In genomic region chr17:19538095-19539039, GRCh38 we compare ENCODE assay signal across 15 cellular contexts. TPM values are rescaled to one million over a fixed set of nuclear protein-coding genes. Genes with fewer than 3 reads are reported as not detected.
A peak's percentile ranks its signal among the peaks of the same experiment; 100 is the strongest.
DNase-seq lines count a peak whose midpoint lies in the region; ATAC-seq lines count a peak whose summit lies in the region.
"Had no signal": no experiment of that assay in that cellular context is flagged by ENCODE, and none has a peak within 500 bp of the region (broad histone marks: within the 10 kb centered on the region; RNA-seq: fewer than 3 reads in every experiment).

No MANE protein-coding gene starts in this region.

- intact Hi-C loops in cardiac septum (cut with DNase I): no loop called here
- intact Hi-C loops in naive thymus-derived CD4-positive, alpha-beta T cell (cut with micrococcal nuclease): no loop called here

- H3K18ac ChIP-seq in neuronal stem cell (ENCODE audit: low read length): no peak overlapping the region

- H2BK15ac ChIP-seq in neuronal stem cell (ENCODE audit: low read length): no peak overlapping the region

- H3K4me3 ChIP-seq in BLaER1 treated with 17β-estradiol and CSF1 and Interleukin-3, amounts not matched to agents 10 nM and 100 nM: no peak overlapping the region
- H3K4me3 ChIP-seq in neuronal stem cell (ENCODE audit: low read length in 2 of 2): no peak overlapping the region
- H3K4me3 ChIP-seq in naive thymus-derived CD4-positive, alpha-beta T cell (ENCODE audit: low read length): no peak overlapping the region

- no peaks in the 10 kb centered on the region for H3K36me3 ChIP-seq in BLaER1 treated with 17β-estradiol and CSF1 and Interleukin-3, amounts not matched to agents 10 nM and 100 nM
- no peaks in the 10 kb centered on the region for H3K36me3 ChIP-seq in neuronal stem cell (replicated peaks in 1 of 2; ENCODE audit: control insufficient read depth in 2 of 2, insufficient read depth in 2 of 2, low read length in 2 of 2)
- H3K36me3 ChIP-seq in naive thymus-derived CD4-positive, alpha-beta T cell (ENCODE audit: control insufficient read depth in 2 of 3, insufficient read depth in 3 of 3, low read length in 3 of 3): no peaks in the 10 kb centered on the region
- H3K36me3 ChIP-seq: BE2C had no signal

- H3K27me3 Mint-ChIP-seq in naive thymus-derived CD4-positive, alpha-beta T cell: peaks cover 24 to 28% (median 27%) of the 10 kb centered on the region in 5 donors

- peaks cover 0 to 22% (median 8%) of the 10 kb centered on the region in 11 experiments; a peak in 13 of 22 replicates for H4K20me1 ChIP-seq in BLaER1 treated with 17β-estradiol and CSF1 and Interleukin-3, amounts not matched to agents 10 nM and 100 nM

- no peak overlapping the region for H3K4ac ChIP-seq in neuronal stem cell (ENCODE audit: low read length)

- no peak overlapping the region for H3K14ac ChIP-seq in neuronal stem cell (ENCODE audit: low read length)

- H3K23ac ChIP-seq in neuronal stem cell (ENCODE audit: low read depth, low read length, poor library complexity): no peak overlapping the region

- H4K91ac ChIP-seq in neuronal stem cell (ENCODE audit: low read depth, low read length, poor library complexity): no peak overlapping the region

- no peak overlapping the region for H2BK5ac ChIP-seq in neuronal stem cell (ENCODE audit: low read length)

- no CpG with 5 or more reads among the region's 14 CpGs for WGBS in neuronal stem cell (ENCODE audit: extremely low coverage in 2 of 2, insufficient read length in 2 of 2, insufficient replicate concordance in 1 of 2), 2 donors

- H3K27ac Mint-ChIP-seq in naive thymus-derived CD4-positive, alpha-beta T cell: no peak overlapping the region
- H3K27ac Mint-ChIP-seq: HFFc6; IgD-negative memory B cell; stimulated activated memory B cell treated with anti-CD40 and anti-IgM and Interleukin-4, amounts not matched to agents 10 μg/mL and 1 μg/mL and 100 μg/mL, for 72 hours had no signal

- H3K79me1 ChIP-seq in neuronal stem cell (ENCODE audit: low read depth, low read length): no peaks in the 10 kb centered on the region

- H3K9me3 Mint-ChIP-seq in naive thymus-derived CD4-positive, alpha-beta T cell: no peaks in the 10 kb centered on the region
- H3K9me3 Mint-ChIP-seq: HFFc6; IgD-negative memory B cell; stimulated activated memory B cell treated with anti-CD40 and anti-IgM and Interleukin-4, amounts not matched to agents 10 μg/mL and 1 μg/mL and 100 μg/mL, for 72 hours had no signal

- H3K4me2 ChIP-seq in BLaER1 treated with 17β-estradiol and CSF1 and Interleukin-3, amounts not matched to agents 10 nM and 100 nM: peak overlapping the region in 10 of 11 experiments; percentile 9 to 76 (median 59); a peak in 16 of 22 replicates
- no peak overlapping the region for H3K4me2 ChIP-seq in neuronal stem cell (ENCODE audit: insufficient read depth, low read length, poor library complexity, severe bottlenecking)

- H4K8ac ChIP-seq in neuronal stem cell (ENCODE audit: low read depth, low read length): no peak overlapping the region

- peak overlapping the region in 1 of 11 experiments; percentile 35; a peak in 1 of 22 replicates for H3K27ac ChIP-seq in BLaER1 treated with 17β-estradiol and CSF1 and Interleukin-3, amounts not matched to agents 10 nM and 100 nM
- no peak overlapping the region for H3K27ac ChIP-seq in neuronal stem cell (replicated peaks; ENCODE audit: low read length)
- no peak overlapping the region for H3K27ac ChIP-seq in naive thymus-derived CD4-positive, alpha-beta T cell (ENCODE audit: low read depth, low read length)

- H2AK5ac ChIP-seq in neuronal stem cell (ENCODE audit: low read depth, low read length): peak overlapping the region; percentile 47

- no peak overlapping the region for H3K9ac ChIP-seq in BLaER1 treated with 17β-estradiol and CSF1 and Interleukin-3, amounts not matched to agents 10 nM and 100 nM
- H3K9ac ChIP-seq in neuronal stem cell (ENCODE audit: low read depth, low read length, poor library complexity): no peak overlapping the region

- H3K27me3 ChIP-seq in BLaER1 treated with 17β-estradiol and CSF1 and Interleukin-3, amounts not matched to agents 10 nM and 100 nM: peaks cover 34 to 45% (median 38%) of the 10 kb centered on the region in 11 experiments
- H3K27me3 ChIP-seq in neuronal stem cell (ENCODE audit: control insufficient read depth in 3 of 3, insufficient read depth in 3 of 3, low read depth in 1 of 3, low read length in 3 of 3): peaks cover 8 to 74% (median 17%) of the 10 kb centered on the region in 3 experiments
- peaks cover 0 to 3% of the 10 kb centered on the region in 2 donors for H3K27me3 ChIP-seq in naive thymus-derived CD4-positive, alpha-beta T cell (ENCODE audit: control insufficient read depth in 2 of 2, insufficient read depth in 2 of 2, low read length in 2 of 2)

- peaks cover 10 to 44% (median 29%) of the 10 kb centered on the region in 10 experiments for H3K4me1 ChIP-seq in BLaER1 treated with 17β-estradiol and CSF1 and Interleukin-3, amounts not matched to agents 10 nM and 100 nM
- peaks cover 2 to 5% of the 10 kb centered on the region in 2 donors for H3K4me1 ChIP-seq in neuronal stem cell (ENCODE audit: control insufficient read depth in 2 of 2, insufficient read depth in 1 of 2, low read depth in 1 of 2, low read length in 2 of 2)
- H3K4me1 ChIP-seq in naive thymus-derived CD4-positive, alpha-beta T cell (ENCODE audit: control insufficient read depth in 2 of 2, insufficient read depth in 2 of 2, low read length in 2 of 2): peaks cover 2 to 8% of the 10 kb centered on the region in 2 donors
- H3K4me1 ChIP-seq: BE2C had no signal

- H2BK120ac ChIP-seq in neuronal stem cell (ENCODE audit: low read depth, low read length): no peak overlapping the region

- DNase-seq in NCI-H1694 (lab: John Stamatoyannopoulos, UW) (peak; percentile 55), cardiac septum (ENCODE audit: low spot score) (peak; percentile 75), neuronal stem cell (ENCODE audit: low spot score) (no peak), superior temporal gyrus (ENCODE audit: extremely low spot score) (no peak)
- DNase-seq in effector CD4-positive, alpha-beta T cell: no peak
- DNase-seq in activated CD4-positive, CD25-positive, alpha-beta regulatory T cell (lab: John Stamatoyannopoulos, UW): no peak
- no peak for DNase-seq in naive thymus-derived CD4-positive, alpha-beta T cell
- DNase-seq: BE2C; dermis blood vessel endothelial cell; HFFc6; NCI-H2227 treated with DMSO at 0.1 percent for 48 hours; stimulated activated CD4-positive, alpha-beta T cell treated with anti-CD3 and anti-CD28 coated beads, Interleukin-1b, Interleukin-23, amount 100 ng/mL, for 48 hours had no signal

- ATAC-seq in naive thymus-derived CD4-positive, alpha-beta T cell: no peak
- ATAC-seq: stimulated activated memory B cell treated with anti-CD40 and anti-IgM and Interleukin-4, amounts not matched to agents 10 μg/mL and 1 μg/mL and 100 μg/mL, for 72 hours had no signal

- no peak overlapping the region for H3K4me3 Mint-ChIP-seq in naive thymus-derived CD4-positive, alpha-beta T cell
- H3K4me3 Mint-ChIP-seq: HFFc6; IgD-negative memory B cell; stimulated activated memory B cell treated with anti-CD40 and anti-IgM and Interleukin-4, amounts not matched to agents 10 μg/mL and 1 μg/mL and 100 μg/mL, for 72 hours had no signal

- CTCF ChIA-PET in naive thymus-derived CD4-positive, alpha-beta T cell (lab: Charles Lee): no interaction called here

- POLR2A ChIA-PET in naive thymus-derived CD4-positive, alpha-beta T cell (lab: Charles Lee): no interaction called here

- peaks cover 5 to 9% (median 8%) of the 10 kb centered on the region in 7 donors for H3K4me1 Mint-ChIP-seq in naive thymus-derived CD4-positive, alpha-beta T cell

- no peak overlapping the region for H2AFZ ChIP-seq in neuronal stem cell (ENCODE audit: low read length)

- H3K9me3 ChIP-seq in BLaER1 treated with 17β-estradiol and CSF1 and Interleukin-3, amounts not matched to agents 10 nM and 100 nM (replicated peaks in 1 of 11): no peaks in the 10 kb centered on the region
- H3K9me3 ChIP-seq in neuronal stem cell (replicated peaks in 1 of 2; ENCODE audit: control insufficient read depth in 2 of 2, insufficient read depth in 1 of 2, low read depth in 1 of 2, low read length in 2 of 2): no peaks in the 10 kb centered on the region
- H3K9me3 ChIP-seq in naive thymus-derived CD4-positive, alpha-beta T cell (ENCODE audit: control insufficient read depth in 2 of 3, low read length in 3 of 3): no peaks in the 10 kb centered on the region
- H3K9me3 ChIP-seq: BE2C had no signal

- H3K36me3 Mint-ChIP-seq in naive thymus-derived CD4-positive, alpha-beta T cell: no peaks in the 10 kb centered on the region
- H3K36me3 Mint-ChIP-seq: stimulated activated memory B cell treated with anti-CD40 and anti-IgM and Interleukin-4, amounts not matched to agents 10 μg/mL and 1 μg/mL and 100 μg/mL, for 72 hours had no signal

- no peak overlapping the region for H2BK12ac ChIP-seq in neuronal stem cell (ENCODE audit: low read length)

RNA-seq across cellular contexts. Expression of gene SLC47A1, which starts 4.7 kb away (rescaled TPM):
- 11.8 TPM for total RNA-seq in cardiac septum
- polyA plus RNA-seq in neuronal stem cell (2013, experiment 1 of 2): 1.4 TPM
- polyA plus RNA-seq in neuronal stem cell (2013, experiment 2 of 2): 1.0 TPM
- total RNA-seq in naive thymus-derived CD4-positive, alpha-beta T cell: 1 to 10 TPM in 1 of 5 experiments, under 1 TPM in 1, not detected in 3; 0.21 to 2.7 TPM
- polyA plus RNA-seq in naive thymus-derived CD4-positive, alpha-beta T cell: under 1 TPM in 1 of 2 donors, not detected in 1; 0.09 TPM
- polyA plus RNA-seq: IgD-negative memory B cell had no signal

Comparison
In these comparisons a context has a peak if more than half of its experiments do, and no peak if none do; other contexts are left out.
1. DNase-seq: peak in NCI-H1694 (single experiment) and cardiac septum (single experiment); none in neuronal stem cell (single experiment), effector CD4-positive, alpha-beta T cell (single experiment), superior temporal gyrus (single experiment), activated CD4-positive, CD25-positive, alpha-beta regulatory T cell (0 of 4) and naive thymus-derived CD4-positive, alpha-beta T cell (0 of 9).